8 cellular contexts compared by ENCODE assay signal in the genomic region with DNA sequence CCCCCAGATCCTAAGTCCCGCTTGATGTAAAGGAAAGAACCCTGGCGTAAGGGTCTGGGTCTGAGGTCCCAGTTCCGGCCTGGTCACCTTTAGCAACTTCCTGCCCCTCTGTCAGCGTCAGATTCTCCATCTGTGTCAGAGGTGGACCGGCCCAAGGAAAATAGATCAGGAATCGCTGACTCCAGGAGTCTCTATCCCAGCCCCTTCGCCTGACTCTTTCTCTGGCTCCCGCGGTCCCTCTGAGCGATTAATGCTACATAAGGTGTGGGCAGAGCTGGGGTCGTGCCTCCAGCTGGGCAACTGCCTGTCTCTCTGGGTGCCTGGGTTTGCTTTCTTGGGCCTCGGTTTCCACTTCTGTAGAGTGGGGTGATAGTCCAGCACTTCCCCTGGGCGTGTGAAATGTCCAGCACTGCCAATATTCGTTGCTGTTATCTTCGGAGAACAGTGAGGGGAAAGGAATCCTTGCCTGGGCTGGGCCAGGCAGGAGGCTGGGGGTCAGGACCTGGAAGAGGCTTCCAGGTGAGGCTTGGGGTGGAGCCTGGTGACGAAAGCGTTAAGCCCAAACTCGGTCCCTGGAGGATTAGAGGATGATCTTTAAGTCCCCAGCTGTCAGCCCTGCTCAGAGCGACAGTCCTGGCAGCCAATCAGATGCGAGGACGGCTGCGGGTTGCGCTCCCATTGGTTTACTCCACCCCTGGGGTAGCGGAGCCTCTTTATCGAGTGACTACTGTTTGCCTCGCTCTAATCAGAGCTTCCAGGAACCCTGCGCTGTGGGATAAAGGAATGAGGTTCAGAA.
DNase-seq lines count a peak whose midpoint lies in the region; ATAC-seq and TF ChIP-seq lines count a peak whose summit lies in the region.

No MANE protein-coding gene starts in this region.

- peaks cover 46% of the 10 kb centered on the region for H3K4me1 Mint-ChIP-seq in central memory CD8-positive, alpha-beta T cell

- no peak for TF ChIP-seq CTCF in GM13977 (IDR thresholded peaks at IDR 0.05; ENCODE audit: extremely low read depth, insufficient read depth, missing control alignments)

- H3K27ac Mint-ChIP-seq in central memory CD8-positive, alpha-beta T cell (ENCODE audit: low read depth), result peak overlapping the region; percentile 83

- H3K9me3 Mint-ChIP-seq in central memory CD8-positive, alpha-beta T cell, result no peaks in the 10 kb centered on the region

- peak overlapping the region; percentile 97 for H3K4me3 Mint-ChIP-seq in central memory CD8-positive, alpha-beta T cell

- DNase-seq in GM13977 (ENCODE audit: low spot score) (peak; percentile 99), NCI-H226 (peak; percentile 93), islet precursor cell (peak; percentile 96)
- peak; percentile 73 to 78 for DNase-seq in central memory CD8-positive, alpha-beta T cell (ENCODE audit: low spot score in 2 of 2)
- DNase-seq in stimulated activated CD4-positive, alpha-beta T cell treated with anti-CD3 and anti-CD28 coated beads, Interleukin-12 subunit alpha, Interleukin-12 subunit beta, amount 100 ng/mL, for 24 hours (ENCODE audit: low read depth in 2 of 2), result peak; percentile 79 to 89

- H3K27me3 Mint-ChIP-seq in central memory CD8-positive, alpha-beta T cell, result no peaks in the 10 kb centered on the region

- in situ Hi-C loops in GM13977 (cut with MboI; ENCODE audit: low pct_unique_long_range_greater_than_20kb, low sequenced_read_pairs, unreplicated experiment), result no loop called here

- H3K36me3 Mint-ChIP-seq in central memory CD8-positive, alpha-beta T cell (ENCODE audit: insufficient read depth), result peaks cover 58% of the 10 kb centered on the region

- ATAC-seq in HG03139 (IDR thresholded peaks at IDR 0.05; ENCODE audit: unreplicated experiment) (peak; percentile 40), GM19455 (IDR thresholded peaks at IDR 0.05; ENCODE audit: unreplicated experiment) (no peak)
- peak; percentile 70 to 71 for ATAC-seq in activated CD4-positive, CD25-positive, alpha-beta regulatory T cell treated with anti-CD3 and anti-CD28 coated beads, Interleukin-2, amount 50 U/mL, for 24 hours
- ATAC-seq in central memory CD8-positive, alpha-beta T cell (replicated peaks; ENCODE audit: extremely low read depth, poor library complexity, severe bottlenecking), result peak; percentile 50
